Comparison of ENCODE assay signal across 8 cellular contexts in genomic region chr17:48791128-48792032, GRCh38. TPM values are rescaled to one million over a fixed set of nuclear protein-coding genes. Genes with fewer than 3 reads are reported as not detected.
A peak's percentile ranks its signal among the peaks of the same experiment; 100 is the strongest.
DNase-seq lines count a peak whose midpoint lies in the region; ATAC-seq and TF ChIP-seq lines count a peak whose summit lies in the region.

No MANE protein-coding gene starts in this region.

- H3K27ac ChIP-seq in SK-N-MC = no peak overlapping the region

- H3K9me3 ChIP-seq in SK-N-MC (ENCODE audit: low read depth, low read length) = no peaks in the 10 kb centered on the region

- H3K9me3 Mint-ChIP-seq in chondrocyte (ENCODE audit: low read depth) = no peaks in the 10 kb centered on the region
- no peaks in the 10 kb centered on the region for H3K9me3 Mint-ChIP-seq in stimulated activated naive B cell treated with anti-CD40 and anti-IgM and Interleukin-4, amounts not matched to agents 10 μg/mL and 1 μg/mL and 100 μg/mL, for 72 hours

- H3K9ac ChIP-seq in SK-N-MC (ENCODE audit: insufficient read length) = no peak overlapping the region

- no peak overlapping the region for H3K4me3 Mint-ChIP-seq in chondrocyte (ENCODE audit: unreplicated experiment)
- H3K4me3 Mint-ChIP-seq in stimulated activated naive B cell treated with anti-CD40 and anti-IgM and Interleukin-4, amounts not matched to agents 10 μg/mL and 1 μg/mL and 100 μg/mL, for 72 hours = no peak overlapping the region

- no peak overlapping the region for H3K27ac Mint-ChIP-seq in chondrocyte (ENCODE audit: unreplicated experiment)
- no peak overlapping the region for H3K27ac Mint-ChIP-seq in stimulated activated naive B cell treated with anti-CD40 and anti-IgM and Interleukin-4, amounts not matched to agents 10 μg/mL and 1 μg/mL and 100 μg/mL, for 72 hours

- TF ChIP-seq CTCF in chondrocyte (IDR thresholded peaks at IDR 0.05) = peak; percentile 90

- H3K4me3 ChIP-seq in SK-N-MC = no peak overlapping the region

- peak; percentile 88 for DNase-seq in A172 (ENCODE audit: low spot score)
- peak; percentile 85 for DNase-seq in EH (ENCODE audit: low read depth)
- peak; percentile 84 for DNase-seq in KBM-7
- DNase-seq in SK-N-MC (ENCODE audit: low read depth, low spot score) = peak; percentile 81
- DNase-seq in chondrocyte (ENCODE audit: low spot score) = no peak
- peak; percentile 89 to 93 for DNase-seq in left colon
- DNase-seq in stimulated activated naive B cell treated with anti-CD40 and anti-IgM and Interleukin-4, amounts not matched to agents 10 μg/mL and 1 μg/mL and 100 μg/mL, for 72 hours = no peak

- H3K27me3 Mint-ChIP-seq in chondrocyte (ENCODE audit: low read depth) = peaks cover 65% of the 10 kb centered on the region
- H3K27me3 Mint-ChIP-seq in stimulated activated naive B cell treated with anti-CD40 and anti-IgM and Interleukin-4, amounts not matched to agents 10 μg/mL and 1 μg/mL and 100 μg/mL, for 72 hours = peaks cover 54 to 67% of the 10 kb centered on the region in 2 donors

- ATAC-seq in left colon (peak; percentile 80), HG03469 (IDR thresholded peaks at IDR 0.05; ENCODE audit: unreplicated experiment) (no peak)
- ATAC-seq in stimulated activated naive B cell treated with anti-CD40 and anti-IgM and Interleukin-4, amounts not matched to agents 10 μg/mL and 1 μg/mL and 100 μg/mL, for 72 hours (replicated peaks) = peak; percentile 69 to 92

- intact Hi-C loops in left colon (cut with DNase I, micrococcal nuclease) = loop anchor here (5.0 to 10.0 kb wide), 3 partner anchors 64 to 117 kb away; partner anchors contain the start of gene HOXB13 (in 1 of the 2)

- H3K36me3 ChIP-seq in SK-N-MC (ENCODE audit: insufficient read depth, low read length) = peaks cover 39% of the 10 kb centered on the region

- in situ Hi-C loops in KBM-7 (cut with MboI; ENCODE audit: low pct_unique_long_range_greater_than_20kb, low sequenced_read_pairs) = loop anchor here (25.0 kb wide), 1 partner anchor 104 kb away; no protein-coding TSS in a partner anchor

- peaks cover 4% of the 10 kb centered on the region for H3K36me3 Mint-ChIP-seq in chondrocyte (ENCODE audit: low read depth)
- no peaks in the 10 kb centered on the region for H3K36me3 Mint-ChIP-seq in stimulated activated naive B cell treated with anti-CD40 and anti-IgM and Interleukin-4, amounts not matched to agents 10 μg/mL and 1 μg/mL and 100 μg/mL, for 72 hours

- H3K4me1 Mint-ChIP-seq in chondrocyte (ENCODE audit: low read depth) = peaks cover 5% of the 10 kb centered on the region
- H3K4me1 Mint-ChIP-seq in stimulated activated naive B cell treated with anti-CD40 and anti-IgM and Interleukin-4, amounts not matched to agents 10 μg/mL and 1 μg/mL and 100 μg/mL, for 72 hours = peaks cover 0 to 5% of the 10 kb centered on the region in 2 donors

RNA-seq across cellular contexts. Expression of gene TTLL6, which starts 25.6 kb away (rescaled TPM):
- total RNA-seq in A172 (2014; rRNA removed; shearing (Covaris generic)) = 0.02 TPM in 1 of 2 replicates, not detected in the other
- total RNA-seq in chondrocyte (not detected in 3 replicates), left colon (10 to 100 TPM in 1 of 2 donors, 1 to 10 TPM in 1; 4.9 to 14.3 TPM)

RNA-seq across cellular contexts. Expression of gene CALCOCO2, which starts 39.5 kb away (rescaled TPM):
- 50.3 and 78.4 TPM in 2 replicates for total RNA-seq in A172 (2014; rRNA removed; shearing (Covaris generic))
- 72.4 to 97.9 TPM (median 76.5 TPM) in 3 replicates for total RNA-seq in chondrocyte
- 100 to 1,000 TPM; 208 to 215 TPM for total RNA-seq in left colon

Comparison
In these comparisons a context has a peak if more than half of its experiments do, and no peak if none do; other contexts are left out.
1. DNase-seq: peak in A172 (single experiment), EH (single experiment), KBM-7 (single experiment), SK-N-MC (single experiment) and left colon (2 of 2); none in chondrocyte (single experiment) and stimulated activated naive B cell treated with anti-CD40 and anti-IgM and Interleukin-4, amounts not matched to agents 10 μg/mL and 1 μg/mL and 100 μg/mL, for 72 hours (single experiment).